12 cellular contexts compared by ENCODE assay signal in the genomic region with DNA sequence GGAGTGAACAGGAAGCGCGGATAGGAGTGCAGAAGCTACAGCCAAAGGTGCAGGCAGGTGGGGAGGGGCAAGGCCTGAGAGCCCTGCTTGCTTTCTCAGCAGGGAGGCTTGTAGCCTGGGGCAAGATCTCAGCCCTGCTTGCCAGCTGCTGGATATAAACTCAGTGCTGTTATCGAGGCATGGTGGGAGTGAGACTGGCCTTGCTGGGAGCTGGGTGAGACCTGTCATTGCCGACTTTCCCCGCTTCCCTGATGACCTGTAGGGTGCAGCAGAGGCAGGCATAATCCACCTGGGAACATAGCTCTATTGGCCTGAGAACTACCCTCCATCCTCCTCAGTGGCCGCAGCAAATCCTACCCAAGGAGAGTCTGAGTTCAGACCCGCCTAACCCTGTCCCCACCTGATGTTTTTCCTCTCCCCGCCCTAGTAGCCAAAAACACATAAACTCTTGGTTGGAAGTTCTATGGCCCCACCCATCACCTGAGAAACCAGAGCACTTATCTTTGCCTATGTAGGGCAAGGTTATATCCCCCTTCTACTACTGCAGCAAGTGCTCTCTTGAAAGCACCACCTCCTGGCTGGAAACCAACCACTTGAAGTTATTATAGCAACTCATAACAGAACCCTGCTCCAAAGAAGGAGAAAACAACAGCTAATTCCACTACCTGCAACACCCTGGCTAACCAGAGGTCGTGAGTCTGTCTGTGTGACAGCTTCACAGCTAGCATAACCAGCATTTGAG.
A peak's percentile ranks its signal among the peaks of the same experiment; 100 is the strongest.
DNase-seq lines count a peak whose midpoint lies in the region; ATAC-seq, FAIRE-seq and TF ChIP-seq lines count a peak whose summit lies in the region.
"Had no signal": no experiment of that assay in that cellular context is flagged by ENCODE, and none has a peak within 500 bp of the region (broad histone marks: within the 10 kb centered on the region; RNA-seq: fewer than 3 reads in every experiment).

No MANE protein-coding gene starts in this region.

- peak; percentile 67 for DNase-seq in COLO668 (lab: John Stamatoyannopoulos, UW; ENCODE audit: unreplicated experiment)
- DNase-seq in HEK293T (ENCODE audit: extremely low spot score) = peak; percentile 10
- peak; percentile 35 for DNase-seq in NCI-H2196 treated with DMSO at 0.1 percent for 48 hours (lab: John Stamatoyannopoulos, UW; ENCODE audit: unreplicated experiment)
- peak; percentile 69 for DNase-seq in iPS DF 4.7 (ENCODE audit: extremely low read depth, low spot score)
- no peak for DNase-seq in OCI-M1 (lab: John Stamatoyannopoulos, UW)
- DNase-seq in D721Med (ENCODE audit: insufficient read length, low spot score) = no peak
- DNase-seq: activated naive CD8-positive, alpha-beta T cell treated with anti-CD3 and anti-CD28 coated beads for 36 hours; foreskin fibroblast; NCI-H1436 had no signal

- FAIRE-seq in D721Med (lab: Jason Lieb, UNC) = no peak
- FAIRE-seq: islet of Langerhans had no signal

- POLR2A ChIA-PET in HEK293T (lab: Yijun Ruan, JAX) = no interaction called here

- no peak for TF ChIP-seq CTCF in D721Med (IDR thresholded peaks at IDR 0.05; ENCODE audit: insufficient read depth, missing control alignments)

- no peak for ATAC-seq in HG03159 (IDR thresholded peaks at IDR 0.05; ENCODE audit: unreplicated experiment)
- ATAC-seq in GM21723 (IDR thresholded peaks at IDR 0.05; ENCODE audit: unreplicated experiment) = no peak

- CTCF ChIA-PET in HEK293T (lab: Yijun Ruan, JAX) = interaction anchor here (0.6 to 0.9 kb wide), 3 partner anchors 16 to 368 kb away, joined by 3 to 4 read pairs (median 3); no protein-coding TSS in a partner anchor

TF ChIP-seq in HEK293T, 16 proteins besides CTCF, POLR2A, EP300 and RAD21:
- TF ChIP-seq NFRKB (IDR thresholded peaks at IDR 0.05) = no peak
TF ChIP-seq in HEK293T: peak in this region for 0.

Comparison
In these comparisons a context has a peak if more than half of its experiments do, and no peak if none do; other contexts are left out.
1. DNase-seq: peak in COLO668 (single experiment), HEK293T (single experiment), NCI-H2196 treated with DMSO at 0.1 percent for 48 hours (single experiment) and iPS DF 4.7 (single experiment); none in OCI-M1 (single experiment) and D721Med (single experiment).